Comparison of ENCODE assay signal across 2 cellular contexts in the genomic region with DNA sequence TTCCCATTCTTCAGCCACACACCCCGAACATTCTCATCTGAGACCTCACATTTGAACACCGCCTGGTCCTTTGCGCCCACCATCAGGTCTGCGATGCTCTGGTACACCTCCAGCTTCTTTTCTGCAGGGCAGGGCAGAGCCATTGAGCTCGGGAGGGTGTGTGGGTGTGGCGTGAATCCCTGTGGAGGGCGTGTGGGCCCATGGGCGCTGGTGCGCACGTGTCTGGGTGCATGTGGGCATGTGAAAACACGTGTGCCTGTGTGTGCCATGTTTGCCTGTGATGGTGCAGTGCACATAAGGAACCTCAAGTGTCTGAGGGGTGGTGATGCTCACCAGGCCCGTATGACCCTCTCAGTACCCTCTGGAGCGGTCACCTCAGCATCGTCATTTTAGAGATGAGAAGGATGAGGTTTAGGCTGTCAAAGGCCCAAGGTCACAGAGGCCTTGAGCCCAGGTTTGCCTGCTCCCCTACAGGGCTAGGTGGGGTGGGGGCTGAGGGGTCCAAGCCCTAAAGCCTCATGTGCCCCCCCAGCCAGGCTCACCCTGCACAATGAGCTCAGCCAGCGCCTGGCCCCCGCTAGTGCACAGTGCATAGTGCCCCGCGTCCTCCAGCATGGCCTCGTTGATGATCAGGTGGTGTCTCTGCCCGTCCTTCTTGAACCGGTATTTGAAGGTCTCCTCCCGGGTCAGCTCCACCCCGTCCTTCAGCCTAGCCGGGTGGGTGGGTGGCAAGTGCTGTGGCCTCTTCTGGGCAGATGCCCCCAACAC.
TF ChIP-seq lines count a peak whose summit lies in the region.

No MANE protein-coding gene starts in this region.

TF ChIP-seq in HEK293, 187 proteins besides CTCF, POLR2A, EP300 and RAD21:
- peak; percentile 32; the same call in 1 of the 2 replicates for TF ChIP-seq ZFHX2 (tag by site-specific recombination; conservative IDR thresholded peaks at IDR 0.05)
- no peak for TF ChIP-seq ZNF660 (tag by site-specific recombination; IDR thresholded peaks at IDR 0.05)
- TF ChIP-seq, protein P1, sequence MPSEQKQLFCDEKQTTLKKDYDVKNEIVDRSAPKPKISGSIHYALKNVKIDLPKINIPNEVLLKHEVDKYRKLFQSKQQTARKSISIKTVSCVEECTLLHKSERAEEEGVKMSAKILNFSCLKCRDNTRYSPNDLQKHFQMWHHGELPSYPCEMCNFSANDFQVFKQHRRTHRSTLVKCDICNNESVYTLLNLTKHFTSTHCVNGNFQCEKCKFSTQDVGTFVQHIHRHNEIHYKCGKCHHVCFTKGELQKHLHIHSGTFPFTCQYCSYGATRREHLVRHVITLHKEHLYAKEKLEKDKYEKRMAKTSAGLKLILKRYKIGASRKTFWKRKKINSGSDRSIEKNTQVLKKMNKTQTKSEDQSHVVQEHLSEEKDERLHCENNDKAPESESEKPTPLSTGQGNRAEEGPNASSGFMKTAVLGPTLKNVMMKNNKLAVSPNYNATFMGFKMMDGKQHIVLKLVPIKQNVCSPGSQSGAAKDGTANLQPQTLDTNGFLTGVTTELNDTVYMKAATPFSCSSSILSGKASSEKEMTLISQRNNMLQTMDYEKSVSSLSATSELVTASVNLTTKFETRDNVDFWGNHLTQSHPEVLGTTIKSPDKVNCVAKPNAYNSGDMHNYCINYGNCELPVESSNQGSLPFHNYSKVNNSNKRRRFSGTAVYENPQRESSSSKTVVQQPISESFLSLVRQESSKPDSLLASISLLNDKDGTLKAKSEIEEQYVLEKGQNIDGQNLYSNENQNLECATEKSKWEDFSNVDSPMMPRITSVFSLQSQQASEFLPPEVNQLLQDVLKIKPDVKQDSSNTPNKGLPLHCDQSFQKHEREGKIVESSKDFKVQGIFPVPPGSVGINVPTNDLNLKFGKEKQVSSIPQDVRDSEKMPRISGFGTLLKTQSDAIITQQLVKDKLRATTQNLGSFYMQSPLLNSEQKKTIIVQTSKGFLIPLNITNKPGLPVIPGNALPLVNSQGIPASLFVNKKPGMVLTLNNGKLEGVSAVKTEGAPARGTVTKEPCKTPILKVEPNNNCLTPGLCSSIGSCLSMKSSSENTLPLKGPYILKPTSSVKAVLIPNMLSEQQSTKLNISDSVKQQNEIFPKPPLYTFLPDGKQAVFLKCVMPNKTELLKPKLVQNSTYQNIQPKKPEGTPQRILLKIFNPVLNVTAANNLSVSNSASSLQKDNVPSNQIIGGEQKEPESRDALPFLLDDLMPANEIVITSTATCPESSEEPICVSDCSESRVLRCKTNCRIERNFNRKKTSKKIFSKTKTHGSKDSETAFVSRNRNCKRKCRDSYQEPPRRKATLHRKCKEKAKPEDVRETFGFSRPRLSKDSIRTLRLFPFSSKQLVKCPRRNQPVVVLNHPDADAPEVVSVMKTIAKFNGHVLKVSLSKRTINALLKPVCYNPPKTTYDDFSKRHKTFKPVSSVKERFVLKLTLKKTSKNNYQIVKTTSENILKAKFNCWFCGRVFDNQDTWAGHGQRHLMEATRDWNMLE (tag by site-specific recombination; conservative IDR thresholded peaks at IDR 0.05; ENCODE audit: low read depth), result no peak
- TF ChIP-seq EGR2 (tag by site-specific recombination; IDR thresholded peaks at IDR 0.05; ENCODE audit: low read depth), result peak; percentile 54; the same call in 1 of the 2 replicates

TF ChIP-seq in H1, 55 proteins besides CTCF, POLR2A, EP300 and RAD21:
- TF ChIP-seq BRCA1 (IDR thresholded peaks at IDR 0.05; ENCODE audit: low read depth, low read length), result no peak
- TF ChIP-seq CEBPB (IDR thresholded peaks at IDR 0.05; ENCODE audit: low read depth, low read length), result no peak
